In the genomic region with DNA sequence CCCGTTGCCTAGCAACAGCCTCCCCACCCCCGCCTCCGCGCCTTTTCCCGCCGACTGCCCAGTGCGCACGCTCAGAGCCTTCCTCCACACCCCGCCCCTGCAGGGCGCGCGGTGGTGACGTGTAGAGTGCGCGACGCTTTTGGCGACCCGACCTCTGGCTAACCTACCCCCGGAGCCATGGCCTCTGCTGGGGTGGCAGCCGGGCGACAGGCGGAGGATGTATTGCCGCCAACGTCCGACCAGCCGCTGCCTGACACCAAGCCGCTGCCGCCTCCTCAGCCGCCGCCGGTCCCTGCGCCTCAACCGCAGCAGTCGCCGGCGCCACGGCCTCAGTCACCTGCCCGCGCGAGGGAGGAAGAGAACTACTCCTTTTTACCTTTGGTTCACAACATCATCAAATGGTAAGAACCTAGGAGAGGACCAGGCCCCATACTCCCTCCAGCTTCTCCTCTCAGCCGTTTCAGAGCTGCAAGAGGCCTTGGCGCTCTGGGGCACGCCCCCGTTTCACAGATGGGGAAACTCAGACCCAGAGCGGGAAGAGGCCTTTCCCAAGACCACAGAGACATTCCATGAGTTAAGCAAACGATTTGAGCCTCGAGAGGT, we compare ENCODE assay signal across 1 cellular context.
TF ChIP-seq lines count a peak whose summit lies in the region.

A gene with protein sequence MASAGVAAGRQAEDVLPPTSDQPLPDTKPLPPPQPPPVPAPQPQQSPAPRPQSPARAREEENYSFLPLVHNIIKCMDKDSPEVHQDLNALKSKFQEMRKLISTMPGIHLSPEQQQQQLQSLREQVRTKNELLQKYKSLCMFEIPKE (plus strand): TSS at position 136 of the 603 bp plus-strand sequence. CDS start 42 bp downstream, at position 178.

TF ChIP-seq in HepG2, 621 proteins besides CTCF, POLR2A, EP300 and RAD21 (continued from another document and continues in another):
- TF ChIP-seq, protein P1, sequence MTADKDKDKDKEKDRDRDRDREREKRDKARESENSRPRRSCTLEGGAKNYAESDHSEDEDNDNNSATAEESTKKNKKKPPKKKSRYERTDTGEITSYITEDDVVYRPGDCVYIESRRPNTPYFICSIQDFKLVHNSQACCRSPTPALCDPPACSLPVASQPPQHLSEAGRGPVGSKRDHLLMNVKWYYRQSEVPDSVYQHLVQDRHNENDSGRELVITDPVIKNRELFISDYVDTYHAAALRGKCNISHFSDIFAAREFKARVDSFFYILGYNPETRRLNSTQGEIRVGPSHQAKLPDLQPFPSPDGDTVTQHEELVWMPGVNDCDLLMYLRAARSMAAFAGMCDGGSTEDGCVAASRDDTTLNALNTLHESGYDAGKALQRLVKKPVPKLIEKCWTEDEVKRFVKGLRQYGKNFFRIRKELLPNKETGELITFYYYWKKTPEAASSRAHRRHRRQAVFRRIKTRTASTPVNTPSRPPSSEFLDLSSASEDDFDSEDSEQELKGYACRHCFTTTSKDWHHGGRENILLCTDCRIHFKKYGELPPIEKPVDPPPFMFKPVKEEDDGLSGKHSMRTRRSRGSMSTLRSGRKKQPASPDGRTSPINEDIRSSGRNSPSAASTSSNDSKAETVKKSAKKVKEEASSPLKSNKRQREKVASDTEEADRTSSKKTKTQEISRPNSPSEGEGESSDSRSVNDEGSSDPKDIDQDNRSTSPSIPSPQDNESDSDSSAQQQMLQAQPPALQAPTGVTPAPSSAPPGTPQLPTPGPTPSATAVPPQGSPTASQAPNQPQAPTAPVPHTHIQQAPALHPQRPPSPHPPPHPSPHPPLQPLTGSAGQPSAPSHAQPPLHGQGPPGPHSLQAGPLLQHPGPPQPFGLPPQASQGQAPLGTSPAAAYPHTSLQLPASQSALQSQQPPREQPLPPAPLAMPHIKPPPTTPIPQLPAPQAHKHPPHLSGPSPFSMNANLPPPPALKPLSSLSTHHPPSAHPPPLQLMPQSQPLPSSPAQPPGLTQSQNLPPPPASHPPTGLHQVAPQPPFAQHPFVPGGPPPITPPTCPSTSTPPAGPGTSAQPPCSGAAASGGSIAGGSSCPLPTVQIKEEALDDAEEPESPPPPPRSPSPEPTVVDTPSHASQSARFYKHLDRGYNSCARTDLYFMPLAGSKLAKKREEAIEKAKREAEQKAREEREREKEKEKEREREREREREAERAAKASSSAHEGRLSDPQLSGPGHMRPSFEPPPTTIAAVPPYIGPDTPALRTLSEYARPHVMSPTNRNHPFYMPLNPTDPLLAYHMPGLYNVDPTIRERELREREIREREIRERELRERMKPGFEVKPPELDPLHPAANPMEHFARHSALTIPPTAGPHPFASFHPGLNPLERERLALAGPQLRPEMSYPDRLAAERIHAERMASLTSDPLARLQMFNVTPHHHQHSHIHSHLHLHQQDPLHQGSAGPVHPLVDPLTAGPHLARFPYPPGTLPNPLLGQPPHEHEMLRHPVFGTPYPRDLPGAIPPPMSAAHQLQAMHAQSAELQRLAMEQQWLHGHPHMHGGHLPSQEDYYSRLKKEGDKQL (CRISPR knock-in tag; IDR thresholded peaks at IDR 0.05; ENCODE audit: low read depth): 0 out of 2 replicates have a peak, but pooled peaks have one; percentile 18
- TF ChIP-seq ZNF567 (CRISPR knock-in tag; IDR thresholded peaks at IDR 0.05; ENCODE audit: borderline replicate concordance): peak; percentile 82; the same call in 1 of the 2 replicates
- 0 out of 2 replicates have a peak, but pooled peaks have one; percentile 58 for TF ChIP-seq ZNF124 (CRISPR knock-in tag; IDR thresholded peaks at IDR 0.05)
- TF ChIP-seq, protein P2, sequence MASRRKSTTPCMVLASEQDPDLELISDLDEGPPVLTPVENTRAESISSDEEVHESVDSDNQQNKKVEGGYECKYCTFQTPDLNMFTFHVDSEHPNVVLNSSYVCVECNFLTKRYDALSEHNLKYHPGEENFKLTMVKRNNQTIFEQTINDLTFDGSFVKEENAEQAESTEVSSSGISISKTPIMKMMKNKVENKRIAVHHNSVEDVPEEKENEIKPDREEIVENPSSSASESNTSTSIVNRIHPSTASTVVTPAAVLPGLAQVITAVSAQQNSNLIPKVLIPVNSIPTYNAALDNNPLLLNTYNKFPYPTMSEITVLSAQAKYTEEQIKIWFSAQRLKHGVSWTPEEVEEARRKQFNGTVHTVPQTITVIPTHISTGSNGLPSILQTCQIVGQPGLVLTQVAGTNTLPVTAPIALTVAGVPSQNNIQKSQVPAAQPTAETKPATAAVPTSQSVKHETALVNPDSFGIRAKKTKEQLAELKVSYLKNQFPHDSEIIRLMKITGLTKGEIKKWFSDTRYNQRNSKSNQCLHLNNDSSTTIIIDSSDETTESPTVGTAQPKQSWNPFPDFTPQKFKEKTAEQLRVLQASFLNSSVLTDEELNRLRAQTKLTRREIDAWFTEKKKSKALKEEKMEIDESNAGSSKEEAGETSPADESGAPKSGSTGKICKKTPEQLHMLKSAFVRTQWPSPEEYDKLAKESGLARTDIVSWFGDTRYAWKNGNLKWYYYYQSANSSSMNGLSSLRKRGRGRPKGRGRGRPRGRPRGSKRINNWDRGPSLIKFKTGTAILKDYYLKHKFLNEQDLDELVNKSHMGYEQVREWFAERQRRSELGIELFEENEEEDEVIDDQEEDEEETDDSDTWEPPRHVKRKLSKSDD (CRISPR knock-in tag; IDR thresholded peaks at IDR 0.05; ENCODE audit: low read depth): peak; percentile 85
- TF ChIP-seq, protein P3, sequence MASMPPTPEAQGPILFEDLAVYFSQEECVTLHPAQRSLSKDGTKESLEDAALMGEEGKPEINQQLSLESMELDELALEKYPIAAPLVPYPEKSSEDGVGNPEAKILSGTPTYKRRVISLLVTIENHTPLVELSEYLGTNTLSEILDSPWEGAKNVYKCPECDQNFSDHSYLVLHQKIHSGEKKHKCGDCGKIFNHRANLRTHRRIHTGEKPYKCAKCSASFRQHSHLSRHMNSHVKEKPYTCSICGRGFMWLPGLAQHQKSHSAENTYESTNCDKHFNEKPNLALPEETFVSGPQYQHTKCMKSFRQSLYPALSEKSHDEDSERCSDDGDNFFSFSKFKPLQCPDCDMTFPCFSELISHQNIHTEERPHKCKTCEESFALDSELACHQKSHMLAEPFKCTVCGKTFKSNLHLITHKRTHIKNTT (CRISPR knock-in tag; IDR thresholded peaks at IDR 0.05): no peak
- no peak for TF ChIP-seq TAF15 (IDR thresholded peaks at IDR 0.05; ENCODE audit: low read depth, low read length, poor library complexity, severe bottlenecking)
- TF ChIP-seq ZBTB42 (CRISPR knock-in tag; IDR thresholded peaks at IDR 0.05): no peak
- TF ChIP-seq ELF1 (CRISPR knock-in tag; IDR thresholded peaks at IDR 0.05): peak; percentile 32; the same call in 1 of the 2 replicates
- TF ChIP-seq DPF2 (CRISPR knock-in tag; IDR thresholded peaks at IDR 0.05; ENCODE audit: borderline replicate concordance, low read depth): no peak
- TF ChIP-seq TAF1 (CRISPR knock-in tag; IDR thresholded peaks at IDR 0.05): peak; percentile 88
- TF ChIP-seq NR2C2 (CRISPR knock-in tag; IDR thresholded peaks at IDR 0.05; ENCODE audit: borderline replicate concordance): peak; percentile 93
- TF ChIP-seq, protein P4, sequence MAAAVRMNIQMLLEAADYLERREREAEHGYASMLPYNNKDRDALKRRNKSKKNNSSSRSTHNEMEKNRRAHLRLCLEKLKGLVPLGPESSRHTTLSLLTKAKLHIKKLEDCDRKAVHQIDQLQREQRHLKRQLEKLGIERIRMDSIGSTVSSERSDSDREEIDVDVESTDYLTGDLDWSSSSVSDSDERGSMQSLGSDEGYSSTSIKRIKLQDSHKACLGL (CRISPR knock-in tag; IDR thresholded peaks at IDR 0.05): 0 out of 2 replicates have a peak, but pooled peaks have one; percentile 25
- TF ChIP-seq, protein P5, sequence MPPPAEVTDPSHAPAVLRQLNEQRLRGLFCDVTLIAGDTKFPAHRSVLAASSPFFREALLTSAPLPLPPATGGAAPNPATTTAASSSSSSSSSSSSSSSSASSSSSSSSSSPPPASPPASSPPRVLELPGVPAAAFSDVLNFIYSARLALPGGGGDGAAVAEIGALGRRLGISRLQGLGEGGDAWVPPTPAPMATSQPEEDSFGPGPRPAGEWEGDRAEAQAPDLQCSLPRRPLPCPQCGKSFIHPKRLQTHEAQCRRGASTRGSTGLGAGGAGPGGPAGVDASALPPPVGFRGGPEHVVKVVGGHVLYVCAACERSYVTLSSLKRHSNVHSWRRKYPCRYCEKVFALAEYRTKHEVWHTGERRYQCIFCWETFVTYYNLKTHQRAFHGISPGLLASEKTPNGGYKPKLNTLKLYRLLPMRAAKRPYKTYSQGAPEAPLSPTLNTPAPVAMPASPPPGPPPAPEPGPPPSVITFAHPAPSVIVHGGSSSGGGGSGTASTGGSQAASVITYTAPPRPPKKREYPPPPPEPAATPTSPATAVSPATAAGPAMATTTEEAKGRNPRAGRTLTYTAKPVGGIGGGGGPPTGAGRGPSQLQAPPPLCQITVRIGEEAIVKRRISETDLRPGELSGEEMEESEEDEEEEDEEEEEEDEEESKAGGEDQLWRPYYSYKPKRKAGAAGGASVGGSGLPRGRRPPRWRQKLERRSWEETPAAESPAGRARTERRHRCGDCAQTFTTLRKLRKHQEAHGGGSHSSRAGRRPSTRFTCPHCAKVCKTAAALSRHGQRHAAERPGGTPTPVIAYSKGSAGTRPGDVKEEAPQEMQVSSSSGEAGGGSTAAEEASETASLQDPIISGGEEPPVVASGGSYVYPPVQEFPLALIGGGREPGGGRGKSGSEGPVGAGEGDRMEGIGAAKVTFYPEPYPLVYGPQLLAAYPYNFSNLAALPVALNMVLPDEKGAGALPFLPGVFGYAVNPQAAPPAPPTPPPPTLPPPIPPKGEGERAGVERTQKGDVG (CRISPR knock-in tag; IDR thresholded peaks at IDR 0.05; ENCODE audit: borderline replicate concordance): peak; percentile 45; the same call in 1 of the 2 replicates
- no peak for TF ChIP-seq NFIB (CRISPR knock-in tag; IDR thresholded peaks at IDR 0.05; ENCODE audit: borderline replicate concordance)
- TF ChIP-seq, protein P6, sequence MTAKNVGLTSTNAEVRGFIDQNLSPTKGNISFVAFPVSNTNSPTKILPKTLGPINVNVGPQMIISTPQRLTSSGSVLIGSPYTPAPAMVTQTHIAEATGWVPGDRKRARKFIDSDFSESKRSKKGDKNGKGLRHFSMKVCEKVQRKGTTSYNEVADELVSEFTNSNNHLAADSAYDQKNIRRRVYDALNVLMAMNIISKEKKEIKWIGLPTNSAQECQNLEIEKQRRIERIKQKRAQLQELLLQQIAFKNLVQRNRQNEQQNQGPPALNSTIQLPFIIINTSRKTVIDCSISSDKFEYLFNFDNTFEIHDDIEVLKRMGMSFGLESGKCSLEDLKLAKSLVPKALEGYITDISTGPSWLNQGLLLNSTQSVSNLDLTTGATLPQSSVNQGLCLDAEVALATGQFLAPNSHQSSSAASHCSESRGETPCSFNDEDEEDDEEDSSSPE (CRISPR knock-in tag; IDR thresholded peaks at IDR 0.05): peak; percentile 89
- TF ChIP-seq ZFP62 (CRISPR knock-in tag; IDR thresholded peaks at IDR 0.05): no peak
- TF ChIP-seq ZNF224 (CRISPR knock-in tag; IDR thresholded peaks at IDR 0.05): no peak
- TF ChIP-seq, protein P7, sequence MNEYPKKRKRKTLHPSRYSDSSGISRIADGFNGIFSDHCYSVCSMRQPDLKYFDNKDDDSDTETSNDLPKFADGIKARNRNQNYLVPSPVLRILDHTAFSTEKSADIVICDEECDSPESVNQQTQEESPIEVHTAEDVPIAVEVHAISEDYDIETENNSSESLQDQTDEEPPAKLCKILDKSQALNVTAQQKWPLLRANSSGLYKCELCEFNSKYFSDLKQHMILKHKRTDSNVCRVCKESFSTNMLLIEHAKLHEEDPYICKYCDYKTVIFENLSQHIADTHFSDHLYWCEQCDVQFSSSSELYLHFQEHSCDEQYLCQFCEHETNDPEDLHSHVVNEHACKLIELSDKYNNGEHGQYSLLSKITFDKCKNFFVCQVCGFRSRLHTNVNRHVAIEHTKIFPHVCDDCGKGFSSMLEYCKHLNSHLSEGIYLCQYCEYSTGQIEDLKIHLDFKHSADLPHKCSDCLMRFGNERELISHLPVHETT (CRISPR knock-in tag; conservative IDR thresholded peaks at IDR 0.05): peak; percentile 51; the same call in 1 of the 2 replicates
- TF ChIP-seq, protein P8, sequence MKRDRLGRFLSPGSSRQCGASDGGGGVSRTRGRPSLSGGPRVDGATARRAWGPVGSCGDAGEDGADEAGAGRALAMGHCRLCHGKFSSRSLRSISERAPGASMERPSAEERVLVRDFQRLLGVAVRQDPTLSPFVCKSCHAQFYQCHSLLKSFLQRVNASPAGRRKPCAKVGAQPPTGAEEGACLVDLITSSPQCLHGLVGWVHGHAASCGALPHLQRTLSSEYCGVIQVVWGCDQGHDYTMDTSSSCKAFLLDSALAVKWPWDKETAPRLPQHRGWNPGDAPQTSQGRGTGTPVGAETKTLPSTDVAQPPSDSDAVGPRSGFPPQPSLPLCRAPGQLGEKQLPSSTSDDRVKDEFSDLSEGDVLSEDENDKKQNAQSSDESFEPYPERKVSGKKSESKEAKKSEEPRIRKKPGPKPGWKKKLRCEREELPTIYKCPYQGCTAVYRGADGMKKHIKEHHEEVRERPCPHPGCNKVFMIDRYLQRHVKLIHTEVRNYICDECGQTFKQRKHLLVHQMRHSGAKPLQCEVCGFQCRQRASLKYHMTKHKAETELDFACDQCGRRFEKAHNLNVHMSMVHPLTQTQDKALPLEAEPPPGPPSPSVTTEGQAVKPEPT (CRISPR knock-in tag; IDR thresholded peaks at IDR 0.05; ENCODE audit: low read depth): no peak
- peak; percentile 85 for TF ChIP-seq ZMYM4 (CRISPR knock-in tag; IDR thresholded peaks at IDR 0.05)
- 0 out of 2 replicates have a peak, but pooled peaks have one; percentile 31 for TF ChIP-seq ZNF235 (CRISPR knock-in tag; IDR thresholded peaks at IDR 0.05; ENCODE audit: borderline replicate concordance)
- peak; percentile 59; the same call in 1 of the 2 replicates for TF ChIP-seq ZNF788 (CRISPR knock-in tag; IDR thresholded peaks at IDR 0.05; ENCODE audit: borderline replicate concordance)
- TF ChIP-seq, protein P9, sequence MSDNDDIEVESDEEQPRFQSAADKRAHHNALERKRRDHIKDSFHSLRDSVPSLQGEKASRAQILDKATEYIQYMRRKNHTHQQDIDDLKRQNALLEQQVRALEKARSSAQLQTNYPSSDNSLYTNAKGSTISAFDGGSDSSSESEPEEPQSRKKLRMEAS (IDR thresholded peaks at IDR 0.05): peak; percentile 65
- TF ChIP-seq ZNF746 (CRISPR knock-in tag; IDR thresholded peaks at IDR 0.05): no peak
- TF ChIP-seq ZNF501 (CRISPR knock-in tag; IDR thresholded peaks at IDR 0.05): peak; percentile 78
- TF ChIP-seq, protein P10, sequence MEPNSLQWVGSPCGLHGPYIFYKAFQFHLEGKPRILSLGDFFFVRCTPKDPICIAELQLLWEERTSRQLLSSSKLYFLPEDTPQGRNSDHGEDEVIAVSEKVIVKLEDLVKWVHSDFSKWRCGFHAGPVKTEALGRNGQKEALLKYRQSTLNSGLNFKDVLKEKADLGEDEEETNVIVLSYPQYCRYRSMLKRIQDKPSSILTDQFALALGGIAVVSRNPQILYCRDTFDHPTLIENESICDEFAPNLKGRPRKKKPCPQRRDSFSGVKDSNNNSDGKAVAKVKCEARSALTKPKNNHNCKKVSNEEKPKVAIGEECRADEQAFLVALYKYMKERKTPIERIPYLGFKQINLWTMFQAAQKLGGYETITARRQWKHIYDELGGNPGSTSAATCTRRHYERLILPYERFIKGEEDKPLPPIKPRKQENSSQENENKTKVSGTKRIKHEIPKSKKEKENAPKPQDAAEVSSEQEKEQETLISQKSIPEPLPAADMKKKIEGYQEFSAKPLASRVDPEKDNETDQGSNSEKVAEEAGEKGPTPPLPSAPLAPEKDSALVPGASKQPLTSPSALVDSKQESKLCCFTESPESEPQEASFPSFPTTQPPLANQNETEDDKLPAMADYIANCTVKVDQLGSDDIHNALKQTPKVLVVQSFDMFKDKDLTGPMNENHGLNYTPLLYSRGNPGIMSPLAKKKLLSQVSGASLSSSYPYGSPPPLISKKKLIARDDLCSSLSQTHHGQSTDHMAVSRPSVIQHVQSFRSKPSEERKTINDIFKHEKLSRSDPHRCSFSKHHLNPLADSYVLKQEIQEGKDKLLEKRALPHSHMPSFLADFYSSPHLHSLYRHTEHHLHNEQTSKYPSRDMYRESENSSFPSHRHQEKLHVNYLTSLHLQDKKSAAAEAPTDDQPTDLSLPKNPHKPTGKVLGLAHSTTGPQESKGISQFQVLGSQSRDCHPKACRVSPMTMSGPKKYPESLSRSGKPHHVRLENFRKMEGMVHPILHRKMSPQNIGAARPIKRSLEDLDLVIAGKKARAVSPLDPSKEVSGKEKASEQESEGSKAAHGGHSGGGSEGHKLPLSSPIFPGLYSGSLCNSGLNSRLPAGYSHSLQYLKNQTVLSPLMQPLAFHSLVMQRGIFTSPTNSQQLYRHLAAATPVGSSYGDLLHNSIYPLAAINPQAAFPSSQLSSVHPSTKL (CRISPR knock-in tag; IDR thresholded peaks at IDR 0.05): peak; percentile 40; the same call in 1 of the 2 replicates
